9 cellular contexts compared by ENCODE assay signal in genomic region chr1:226656201-226656600, GRCh38.
A peak's percentile ranks its signal among the peaks of the same experiment; 100 is the strongest.
DNase-seq lines count a peak whose midpoint lies in the region; ATAC-seq and TF ChIP-seq lines count a peak whose summit lies in the region.
"Had no signal": no experiment of that assay in that cellular context is flagged by ENCODE, and none has a peak within 500 bp of the region (broad histone marks: within the 10 kb centered on the region; RNA-seq: fewer than 3 reads in every experiment).

No MANE protein-coding gene starts in this region.

- H3K9me3 ChIP-seq in OCI-LY7 (ENCODE audit: low read length) (no peaks in the 10 kb centered on the region), left ventricle myocardium inferior (replicated peaks) (no peaks in the 10 kb centered on the region), suprapubic skin (no peaks in the 10 kb centered on the region)
- H3K9me3 ChIP-seq: neutrophil had no signal

- H3K4me2 ChIP-seq in OCI-LY7 (ENCODE audit: low read length) = no peak overlapping the region

- peaks cover 23% of the 10 kb centered on the region for H3K36me3 Mint-ChIP-seq in activated naive CD4-positive, alpha-beta T cell treated with anti-CD3 and anti-CD28 coated beads, Interleukin-2, amount 10 ng/mL, durations not matched to agents 7 days and 5 days

- peaks cover 56% of the 10 kb centered on the region; the same call in 1 of the 2 replicates for H3K79me2 ChIP-seq in OCI-LY7 (ENCODE audit: insufficient read depth, low read depth, low read length)

- peaks cover 23% of the 10 kb centered on the region for H3K4me1 Mint-ChIP-seq in activated naive CD4-positive, alpha-beta T cell treated with anti-CD3 and anti-CD28 coated beads, Interleukin-2, amount 10 ng/mL, durations not matched to agents 7 days and 5 days

- H3K4me3 Mint-ChIP-seq in activated naive CD4-positive, alpha-beta T cell treated with anti-CD3 and anti-CD28 coated beads, Interleukin-2, amount 10 ng/mL, durations not matched to agents 7 days and 5 days = no peak overlapping the region

- H3K27me3 Mint-ChIP-seq in activated naive CD4-positive, alpha-beta T cell treated with anti-CD3 and anti-CD28 coated beads, Interleukin-2, amount 10 ng/mL, durations not matched to agents 7 days and 5 days = no peaks in the 10 kb centered on the region

- peak overlapping the region; percentile 68 for H3K4me3 ChIP-seq in OCI-LY7 (ENCODE audit: low read depth, low read length, poor library complexity, severe bottlenecking)
- no peak overlapping the region for H3K4me3 ChIP-seq in left ventricle myocardium inferior
- no peak overlapping the region for H3K4me3 ChIP-seq in suprapubic skin

- TF ChIP-seq CTCF in OCI-LY7 (conservative IDR thresholded peaks at IDR 0.05; ENCODE audit: low read length) = no peak
- TF ChIP-seq CTCF in left ventricle myocardium inferior (IDR thresholded peaks at IDR 0.05; ENCODE audit: borderline replicate concordance) = no peak
- no peak for TF ChIP-seq CTCF in suprapubic skin (IDR thresholded peaks at IDR 0.05)
- no peak for TF ChIP-seq CTCF in GM20000 (IDR thresholded peaks at IDR 0.05; ENCODE audit: extremely low read depth, missing control alignments)

- no peaks in the 10 kb centered on the region for H3K27me3 ChIP-seq in left ventricle myocardium inferior (ENCODE audit: low read depth)
- no peaks in the 10 kb centered on the region for H3K27me3 ChIP-seq in suprapubic skin
- H3K27me3 ChIP-seq: neutrophil had no signal

- no peak for TF ChIP-seq EP300 in suprapubic skin (IDR thresholded peaks at IDR 0.05)

- intact Hi-C loops in OCI-LY7 (cut with micrococcal nuclease; ENCODE audit: unreplicated experiment) = loop anchor here (10.0 kb wide), 1 partner anchor 731 kb away; the partner anchor contains the start of gene PYCR2
- intact Hi-C loops in left ventricle myocardium inferior (cut with micrococcal nuclease) = loop anchor here (10.0 kb wide), 1 partner anchor 79 kb away; the partner anchor contains the start of gene ITPKB

- peak overlapping the region; percentile 87 for H3K27ac Mint-ChIP-seq in activated naive CD4-positive, alpha-beta T cell treated with anti-CD3 and anti-CD28 coated beads, Interleukin-2, amount 10 ng/mL, durations not matched to agents 7 days and 5 days

- H3K36me3 ChIP-seq in OCI-LY7 (ENCODE audit: insufficient read depth, low read length) (peaks cover 24% of the 10 kb centered on the region; the same call in 1 of the 2 replicates), left ventricle myocardium inferior (no peaks in the 10 kb centered on the region), suprapubic skin (no peaks in the 10 kb centered on the region)

- DNase-seq in activated naive CD4-positive, alpha-beta T cell treated with anti-CD3 and anti-CD28 coated beads, Interleukin-2, amount 10 ng/mL, durations not matched to agents 7 days and 5 days = no peak
- DNase-seq in activated naive CD4-positive, alpha-beta T cell treated with Interleukin-2 at 50 U/mL for 16 hours = no peak
- DNase-seq in OCI-LY7 (ENCODE audit: low spot score) (peak; percentile 50), left ventricle myocardium inferior (peak; percentile 11), suprapubic skin (ENCODE audit: low spot score in 2 of 2) (no peak), GM20000 (ENCODE audit: low spot score) (no peak)
- DNase-seq in effector CD8-positive, alpha-beta T cell (lab: John Stamatoyannopoulos, UW) = no peak

- POLR2A ChIA-PET in OCI-LY7 (lab: Charles Lee) = interaction anchor here (1.1 to 5.5 kb wide), 6 partner anchors 14 to 68 kb away, joined by 4 to 33 read pairs (median 4); no protein-coding TSS in a partner anchor

- 65% methylated on average over 2 of the region's 4 CpGs for WGBS in suprapubic skin

- H3K9me3 Mint-ChIP-seq in activated naive CD4-positive, alpha-beta T cell treated with anti-CD3 and anti-CD28 coated beads, Interleukin-2, amount 10 ng/mL, durations not matched to agents 7 days and 5 days = no peaks in the 10 kb centered on the region

- no peak for TF ChIP-seq POLR2A in suprapubic skin (IDR thresholded peaks at IDR 0.05)

- H2AFZ ChIP-seq in OCI-LY7 (ENCODE audit: low read length) = no peak overlapping the region

- CTCF ChIA-PET in activated naive CD4-positive, alpha-beta T cell treated with anti-CD3 and anti-CD28 coated beads, Interleukin-2, amount 10 ng/mL, durations not matched to agents 7 days and 5 days (lab: Charles Lee) = interaction anchor here (1.4 kb wide), 1 partner anchor 8 kb away, joined by 3 read pairs; no protein-coding TSS in a partner anchor
- CTCF ChIA-PET in OCI-LY7 (lab: Charles Lee; ENCODE audit: unreplicated experiment) = no interaction called here

- no TSS peak for BruUV-seq in OCI-LY7 (replicated peaks; lab: Mats Ljungman, UMichigan)

- H3K4me1 ChIP-seq in OCI-LY7 (ENCODE audit: insufficient read depth, low read length, poor library complexity, severe bottlenecking) (no peaks in the 10 kb centered on the region), left ventricle myocardium inferior (no peaks in the 10 kb centered on the region), suprapubic skin (peaks cover 76% of the 10 kb centered on the region)

- H3K27ac ChIP-seq in OCI-LY7 (ENCODE audit: low read depth, low read length, poor library complexity, severe bottlenecking) = no peak overlapping the region
- H3K27ac ChIP-seq in left ventricle myocardium inferior (replicated peaks) = no peak overlapping the region
- peak overlapping the region; percentile 88 for H3K27ac ChIP-seq in suprapubic skin
- H3K27ac ChIP-seq: neutrophil had no signal

- H3K9me2 ChIP-seq in OCI-LY7 (ENCODE audit: insufficient read depth, low read length) = no peaks in the 10 kb centered on the region

- H4K20me1 ChIP-seq in OCI-LY7 (ENCODE audit: insufficient read depth, low read length) = no peaks in the 10 kb centered on the region

- no peak for ATAC-seq in GM19035 (IDR thresholded peaks at IDR 0.05; ENCODE audit: unreplicated experiment)

Comparison
In these comparisons a context has a peak if more than half of its experiments do, and no peak if none do; other contexts are left out.
1. DNase-seq: peak in OCI-LY7 (single experiment) and left ventricle myocardium inferior (single experiment); none in activated naive CD4-positive, alpha-beta T cell treated with anti-CD3 and anti-CD28 coated beads, Interleukin-2, amount 10 ng/mL, durations not matched to agents 7 days and 5 days (single experiment), activated naive CD4-positive, alpha-beta T cell treated with Interleukin-2 at 50 U/mL for 16 hours (single experiment), suprapubic skin (0 of 2), effector CD8-positive, alpha-beta T cell (single experiment) and GM20000 (single experiment).